In genomic region chr17:5201011-5201410, GRCh38 we compare ENCODE assay signal across 17 cellular contexts. TPM values are rescaled to one million over a fixed set of nuclear protein-coding genes. Genes with fewer than 3 reads are reported as not detected.
A peak's percentile ranks its signal among the peaks of the same experiment; 100 is the strongest.
DNase-seq lines count a peak whose midpoint lies in the region; ATAC-seq, FAIRE-seq and TF ChIP-seq lines count a peak whose summit lies in the region.
"Had no signal": no experiment of that assay in that cellular context is flagged by ENCODE, and none has a peak within 500 bp of the region (broad histone marks: within the 10 kb centered on the region; RNA-seq: fewer than 3 reads in every experiment).

No MANE protein-coding gene starts in this region.

- H3K36me3 Mint-ChIP-seq in IgD-negative memory B cell = peaks cover 15% of the 10 kb centered on the region
- peaks cover 25% of the 10 kb centered on the region for H3K36me3 Mint-ChIP-seq in stimulated activated memory B cell treated with anti-CD40 and anti-IgM and Interleukin-4, amounts not matched to agents 10 μg/mL and 1 μg/mL and 100 μg/mL, for 72 hours

- H3K4me1 ChIP-seq in DOHH2 (ENCODE audit: control insufficient read depth, low read length) = peaks cover 60% of the 10 kb centered on the region
- H3K4me1 ChIP-seq: Caco-2 had no signal

- H3K36me3 ChIP-seq in DOHH2 (ENCODE audit: control insufficient read depth, low read length) (no peaks in the 10 kb centered on the region), bronchial epithelial cell (ENCODE audit: control insufficient read depth, insufficient read depth, low read length) (peaks cover under 1% of the 10 kb centered on the region)
- H3K36me3 ChIP-seq: BLaER1 had no signal

- 0 out of 2 replicates have a peak overlapping the region, but pooled peaks have one; percentile 24 for H3K4me3 ChIP-seq in DOHH2 (ENCODE audit: low read length)
- H3K4me3 ChIP-seq in bronchial epithelial cell (ENCODE audit: low read depth, low read length) = no peak overlapping the region
- H3K4me3 ChIP-seq: BLaER1, GM23248 had no signal

- DNase-seq in bronchial epithelial cell (ENCODE audit: low read depth) (no peak), RKO (ENCODE audit: low spot score) (no peak), NCI-H1436 (lab: John Stamatoyannopoulos, UW) (no peak)
- DNase-seq in activated effector memory CD4-positive, alpha-beta T cell treated with Interleukin-2 at 50 U/mL for 16 hours = no peak
- DNase-seq: Caco-2; CD8-positive, alpha-beta memory T cell; DMS53; GM23248 had no signal

- TF ChIP-seq CTCF in DOHH2 (IDR thresholded peaks at IDR 0.05; ENCODE audit: low read depth, low read length, poor library complexity, severe bottlenecking) (no peak), bronchial epithelial cell (IDR thresholded peaks at IDR 0.05; ENCODE audit: insufficient read depth, low read length, severe bottlenecking) (no peak)

- no peak for ATAC-seq in stimulated activated memory B cell treated with anti-CD40 and anti-IgM and Interleukin-4, amounts not matched to agents 10 μg/mL and 1 μg/mL and 100 μg/mL, for 72 hours
- ATAC-seq: HCT116 had no signal

- peaks cover 0 to 3% (median 2%) of the 10 kb centered on the region in 3 donors for H3K9me3 Mint-ChIP-seq in IgD-negative memory B cell
- H3K9me3 Mint-ChIP-seq in stimulated activated memory B cell treated with anti-CD40 and anti-IgM and Interleukin-4, amounts not matched to agents 10 μg/mL and 1 μg/mL and 100 μg/mL, for 72 hours = peaks cover 5% of the 10 kb centered on the region
- H3K9me3 Mint-ChIP-seq: CD8-positive, alpha-beta memory T cell had no signal

- peaks cover 28 to 45% (median 42%) of the 10 kb centered on the region in 3 donors for H3K4me1 Mint-ChIP-seq in IgD-negative memory B cell
- H3K4me1 Mint-ChIP-seq in stimulated activated memory B cell treated with anti-CD40 and anti-IgM and Interleukin-4, amounts not matched to agents 10 μg/mL and 1 μg/mL and 100 μg/mL, for 72 hours = peaks cover 44% of the 10 kb centered on the region

- FAIRE-seq in bronchial epithelial cell (lab: Jason Lieb, UNC) = peak; percentile 28
- FAIRE-seq: H54 had no signal

- H3K79me2 ChIP-seq in DOHH2 (ENCODE audit: control insufficient read depth, low read length) = no peaks in the 10 kb centered on the region

- peak overlapping the region; percentile 55 to 88 (median 81) for H3K27ac Mint-ChIP-seq in IgD-negative memory B cell
- H3K27ac Mint-ChIP-seq in stimulated activated memory B cell treated with anti-CD40 and anti-IgM and Interleukin-4, amounts not matched to agents 10 μg/mL and 1 μg/mL and 100 μg/mL, for 72 hours = peak overlapping the region; percentile 55

- H3K27me3 ChIP-seq in DOHH2 (ENCODE audit: control insufficient read depth, low read length) (no peaks in the 10 kb centered on the region), bronchial epithelial cell (ENCODE audit: control insufficient read depth, insufficient read depth, low read length) (no peaks in the 10 kb centered on the region)
- H3K27me3 ChIP-seq: BLaER1 had no signal

- no peaks in the 10 kb centered on the region for H3K9me2 ChIP-seq in DOHH2 (replicated peaks; ENCODE audit: control insufficient read depth, low read length)

- peak overlapping the region; percentile 46 for H3K4me2 ChIP-seq in DOHH2 (ENCODE audit: low read length)
- H3K4me2 ChIP-seq: BLaER1 had no signal

- peaks cover 26% of the 10 kb centered on the region for H3F3A ChIP-seq in DOHH2 (ENCODE audit: control insufficient read depth, insufficient read depth)

- peak overlapping the region in 2 of 4 donors; percentile 76 to 77 for H3K4me3 Mint-ChIP-seq in IgD-negative memory B cell
- no peak overlapping the region for H3K4me3 Mint-ChIP-seq in stimulated activated memory B cell treated with anti-CD40 and anti-IgM and Interleukin-4, amounts not matched to agents 10 μg/mL and 1 μg/mL and 100 μg/mL, for 72 hours
- H3K4me3 Mint-ChIP-seq: CD8-positive, alpha-beta memory T cell had no signal

- H4K20me1 ChIP-seq in DOHH2 (ENCODE audit: control insufficient read depth, insufficient read depth, low read depth, low read length) = no peaks in the 10 kb centered on the region
- H4K20me1 ChIP-seq: BLaER1 had no signal

- no peaks in the 10 kb centered on the region for H3K27me3 Mint-ChIP-seq in IgD-negative memory B cell
- H3K27me3 Mint-ChIP-seq in stimulated activated memory B cell treated with anti-CD40 and anti-IgM and Interleukin-4, amounts not matched to agents 10 μg/mL and 1 μg/mL and 100 μg/mL, for 72 hours = no peaks in the 10 kb centered on the region
- H3K27me3 Mint-ChIP-seq: CD8-positive, alpha-beta memory T cell had no signal

- H3K27ac ChIP-seq in DOHH2 (ENCODE audit: low read depth, low read length) = peak overlapping the region; percentile 65
- H3K27ac ChIP-seq: BLaER1, GM23248, HL-60 had no signal

- no peaks in the 10 kb centered on the region for H3K9me3 ChIP-seq in DOHH2 (ENCODE audit: control insufficient read depth, insufficient read depth, low read length)
- H3K9me3 ChIP-seq: BLaER1, Caco-2 had no signal

RNA-seq across cellular contexts. Expression of gene ZNF594, which starts 9.3 kb away (rescaled TPM):
- polyA plus RNA-seq in IgD-negative memory B cell = 2.1 TPM
- 2.9 and 3.2 TPM in 2 replicates for total RNA-seq in bronchial epithelial cell

RNA-seq across cellular contexts. Expression of gene SCIMP, which starts 33.6 kb away (rescaled TPM):
- 325 TPM for polyA plus RNA-seq in IgD-negative memory B cell
- not detected in 2 replicates for total RNA-seq in bronchial epithelial cell
- total RNA-seq: A673, Caco-2, Daoy, GM23248 had no signal
